ENCODE assay signal across 8 cellular contexts in genomic region chr18:59123588-59124369, GRCh38. TPM values are rescaled to one million over a fixed set of nuclear protein-coding genes. Genes with fewer than 3 reads are reported as not detected.
A peak's percentile ranks its signal among the peaks of the same experiment; 100 is the strongest.
DNase-seq lines count a peak whose midpoint lies in the region; ATAC-seq and TF ChIP-seq lines count a peak whose summit lies in the region.

No MANE protein-coding gene starts in this region.

- TF ChIP-seq EP300 in ovary (IDR thresholded peaks at IDR 0.05), result no peak

- POLR2A ChIA-PET in HEK293 (lab: Yijun Ruan, JAX), result interaction anchor here (0.6 kb wide), 1 partner anchor 16 kb away, joined by 3 read pairs; the partner anchor contains the start of gene SEC11C

- H3K4me1 ChIP-seq in HEK293 (ENCODE audit: control insufficient read depth, insufficient read depth, low read length) (no peaks in the 10 kb centered on the region), ovary (ENCODE audit: insufficient read depth) (no peaks in the 10 kb centered on the region)

- H3K36me3 ChIP-seq in HEK293 (ENCODE audit: control insufficient read depth in 2 of 2, insufficient read depth in 1 of 2, low read length in 2 of 2), result no peaks in the 10 kb centered on the region
- no peaks in the 10 kb centered on the region for H3K36me3 ChIP-seq in ovary

- H3K4me3 ChIP-seq in HEK293 (ENCODE audit: low read depth, low read length), result no peak overlapping the region
- H3K4me3 ChIP-seq in ovary, result no peak overlapping the region

- TF ChIP-seq POLR2A in ovary (IDR thresholded peaks at IDR 0.05), result no peak

- no peak overlapping the region for H3K27ac ChIP-seq in HEK293 (ENCODE audit: extremely low read depth, low read depth, low read length)
- H3K27ac ChIP-seq in ovary, result no peak overlapping the region

- ATAC-seq in SK-N-SH treated with all-trans-retinoic acid at 6 μM for 48 hours (peak; percentile 96), left lobe of liver (no peak)

- DNase-seq in DMS 273 treated with DMSO at 0.1 percent for 48 hours (lab: John Stamatoyannopoulos, UW), result peak; percentile 2
- DNase-seq in islet precursor cell, result peak; percentile 87
- DNase-seq in NCI-H446 treated with DMSO at 0.1 percent for 48 hours (lab: John Stamatoyannopoulos, UW), result no peak
- no peak for DNase-seq in ovary
- no peak for DNase-seq in left lobe of liver (ENCODE audit: low spot score)
- DNase-seq in NAMALWA (ENCODE audit: low spot score), result no peak

- TF ChIP-seq CTCF in HEK293 (tag by site-specific recombination; IDR thresholded peaks at IDR 0.05) (no peak), ovary (IDR thresholded peaks at IDR 0.05) (no peak)

- intact Hi-C loops in ovary (cut with DNase I), result no loop called here

- H3K27me3 ChIP-seq in ovary, result no peaks in the 10 kb centered on the region

- WGBS in ovary, 3 donors, result 42 to 46% (median 45%) methylated on average over 5 of the region's 5 CpGs

- H3K9me3 ChIP-seq in HEK293 (ENCODE audit: control insufficient read depth, insufficient read depth, low read depth, low read length) (no peaks in the 10 kb centered on the region), ovary (no peaks in the 10 kb centered on the region)

- CTCF ChIA-PET in HEK293 (lab: Yijun Ruan, JAX), result interaction anchor here (0.7 to 1.6 kb wide), 5 partner anchors 39 to 355 kb away, joined by 3 to 4 read pairs (median 3); no protein-coding TSS in a partner anchor

TF ChIP-seq in HEK293, 187 proteins besides CTCF, POLR2A, EP300 and RAD21:
- TF ChIP-seq ZNF621 (tag by site-specific recombination; IDR thresholded peaks at IDR 0.05), result no peak
- no peak for TF ChIP-seq ZNF394 (tag by site-specific recombination; IDR thresholded peaks at IDR 0.05; ENCODE audit: borderline replicate concordance)
- TF ChIP-seq ZNF335 (tag by site-specific recombination; conservative IDR thresholded peaks at IDR 0.05), result peak; percentile 37
- no peak for TF ChIP-seq ZNF121 (tag by site-specific recombination; IDR thresholded peaks at IDR 0.05)
- no peak for TF ChIP-seq ZNF148 (tag by site-specific recombination; IDR thresholded peaks at IDR 0.05; ENCODE audit: borderline replicate concordance)
- no peak for TF ChIP-seq SP2 (tag by site-specific recombination; IDR thresholded peaks at IDR 0.05)
- TF ChIP-seq PRDM1 (tag by site-specific recombination; IDR thresholded peaks at IDR 0.05), result peak; percentile 17; the same call in 1 of the 2 replicates
- TF ChIP-seq ZNF398 (tag by site-specific recombination; IDR thresholded peaks at IDR 0.05), result peak; percentile 21; the same call in 1 of the 2 replicates
- TF ChIP-seq GLIS2 (tag by site-specific recombination; IDR thresholded peaks at IDR 0.05), result no peak
- no peak for TF ChIP-seq ZNF791 (tag by site-specific recombination; IDR thresholded peaks at IDR 0.05)
- no peak for TF ChIP-seq ZNF785 (tag by site-specific recombination; IDR thresholded peaks at IDR 0.05)
- peak; percentile 68 for TF ChIP-seq SP7 (tag by site-specific recombination; IDR thresholded peaks at IDR 0.05)
- peak; percentile 41; the same call in 1 of the 2 replicates for TF ChIP-seq ZBTB48 (tag by site-specific recombination; IDR thresholded peaks at IDR 0.05)

TF ChIP-seq in SK-N-SH treated with all-trans-retinoic acid at 6 μM for 48 hours, 23 proteins besides CTCF, POLR2A, EP300 and RAD21:
- TF ChIP-seq CSDC2 (CRISPR knock-in tag; IDR thresholded peaks at IDR 0.05) (no peak), BACH2 (CRISPR knock-in tag; IDR thresholded peaks at IDR 0.05; ENCODE audit: borderline replicate concordance) (no peak), SNAI2 (CRISPR knock-in tag; IDR thresholded peaks at IDR 0.05) (no peak), TOX (CRISPR knock-in tag; IDR thresholded peaks at IDR 0.05; ENCODE audit: borderline replicate concordance) (no peak), PATZ1 (CRISPR knock-in tag; IDR thresholded peaks at IDR 0.05; ENCODE audit: borderline replicate concordance) (no peak), RARB (CRISPR knock-in tag; IDR thresholded peaks at IDR 0.05) (no peak), GLIS3 (CRISPR knock-in tag; IDR thresholded peaks at IDR 0.05) (no peak), PPARA (CRISPR knock-in tag; IDR thresholded peaks at IDR 0.05; ENCODE audit: borderline replicate concordance) (no peak), ZC3H10 (CRISPR knock-in tag; IDR thresholded peaks at IDR 0.05) (no peak), CREB5 (CRISPR knock-in tag; IDR thresholded peaks at IDR 0.05; ENCODE audit: low read depth) (no peak)
TF ChIP-seq in SK-N-SH treated with all-trans-retinoic acid at 6 μM for 48 hours: peak in this region for 0.

RNA-seq across cellular contexts. Expression of gene SEC11C, which starts 15.9 kb away (rescaled TPM):
- total RNA-seq in ovary (10 to 100 TPM; 14.4 to 43.9 (median 32.2) TPM), left lobe of liver (94.7 TPM)
- polyA plus RNA-seq in ovary, result 10 to 100 TPM; 30.1 to 68.4 TPM

Comparison
In these comparisons a context has a peak if more than half of its experiments do, and no peak if none do; other contexts are left out.
1. DNase-seq: peak in DMS 273 treated with DMSO at 0.1 percent for 48 hours (single experiment) and islet precursor cell (single experiment); none in NCI-H446 treated with DMSO at 0.1 percent for 48 hours (single experiment), ovary (0 of 5), left lobe of liver (single experiment) and NAMALWA (single experiment).